In the genomic region with DNA sequence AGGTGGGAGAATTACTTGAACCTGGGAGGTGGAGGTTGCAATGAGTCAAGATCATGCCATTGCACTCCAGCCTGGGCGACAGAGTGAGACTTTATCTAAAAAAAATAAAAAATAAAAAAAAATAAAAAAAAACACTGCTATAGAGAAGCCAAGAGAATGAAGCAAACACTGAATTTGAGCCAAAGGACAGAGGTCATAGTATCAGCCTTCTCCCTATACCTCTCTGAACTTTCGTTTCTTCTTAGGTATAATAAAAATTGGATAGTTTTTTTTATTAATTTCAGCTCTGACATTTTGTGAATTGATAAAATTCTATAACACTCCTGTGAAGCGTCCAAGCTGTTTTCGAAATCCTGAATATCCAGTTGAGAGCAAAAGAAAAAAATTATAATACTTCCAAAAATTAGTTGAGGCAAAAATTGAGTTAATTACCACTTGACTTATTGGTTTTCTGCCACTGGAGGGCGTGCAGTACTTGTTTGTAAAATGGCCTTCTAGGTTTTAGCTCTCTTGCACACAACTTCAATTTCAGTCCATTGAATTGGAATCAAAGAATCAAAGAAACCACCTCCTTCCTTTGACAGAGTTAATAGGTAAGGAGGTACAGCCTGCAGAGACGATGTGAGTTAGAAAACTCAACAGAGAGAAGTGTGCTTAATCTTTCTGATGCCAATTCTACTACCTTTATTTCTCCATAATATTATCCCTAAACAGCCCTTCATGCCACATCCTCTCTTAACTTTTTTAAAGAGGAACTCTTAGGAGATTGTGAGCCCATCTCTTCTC, we compare ENCODE assay signal across 8 cellular contexts.
DNase-seq lines count a peak whose midpoint lies in the region; ATAC-seq, FAIRE-seq and TF ChIP-seq lines count a peak whose summit lies in the region.

No MANE protein-coding gene starts in this region.

- peaks cover 10% of the 10 kb centered on the region for H3K4me1 ChIP-seq in mammary epithelial cell (ENCODE audit: insufficient read depth, low read length)

- in situ Hi-C loops in mammary epithelial cell (cut with MboI; ENCODE audit: low sequenced_read_pairs in 2 of 2), result loop anchor here in 1 of 2 donors (10.0 kb wide), 2 partner anchors 111 to 311 kb away; no protein-coding TSS in a partner anchor

- dilution Hi-C loops in mammary epithelial cell (cut with HindIII; ENCODE audit: low sequenced_read_pairs), result loop anchor here (25.0 kb wide), 1 partner anchor 303 kb away; no protein-coding TSS in a partner anchor

- peak; percentile 67 for FAIRE-seq in RCC 7860 (lab: Jason Lieb, UNC)

- DNase-seq in AG04450 (ENCODE audit: low read depth, low spot score), result peak; percentile 41
- DNase-seq in KG1 (lab: John Stamatoyannopoulos, UW), result peak; percentile 6
- DNase-seq in RCC 7860 (ENCODE audit: low spot score), result peak; percentile 48
- DNase-seq in mammary epithelial cell, result peak; percentile 47
- DNase-seq in kidney tubule cell (ENCODE audit: low spot score), result peak; percentile 66
- DNase-seq in stimulated activated CD8-positive, alpha-beta memory T cell treated with anti-CD3 and anti-CD28 coated beads, Interleukin-15, amount 100 ng/mL, for 1 hour (ENCODE audit: low read depth), result peak; percentile 12

- H3K9me3 ChIP-seq in AG04450 (ENCODE audit: control insufficient read depth, insufficient read depth, low read length), result no peaks in the 10 kb centered on the region
- H3K9me3 ChIP-seq in mammary epithelial cell (replicated peaks; ENCODE audit: insufficient read depth, low read length), result no peaks in the 10 kb centered on the region

- H3K4me3 ChIP-seq in AG04450 (ENCODE audit: low read depth, low read length) (no peak overlapping the region), mammary epithelial cell (replicated peaks in 1 of 3; ENCODE audit: insufficient read depth in 1 of 3, low read depth in 2 of 3, low read length in 3 of 3) (no peak overlapping the region)

- peak overlapping the region; percentile 13 for H2AFZ ChIP-seq in mammary epithelial cell (ENCODE audit: low read depth, low read length)

- CTCF ChIA-PET in AG04450 (lab: Charles Lee) (interaction anchor here (0.6 to 6.0 kb wide), 34 partner anchors 9 to 417 kb away, joined by 3 to 305 read pairs (median 4); a partner anchor contains a TSS), mammary epithelial cell (lab: Charles Lee; ENCODE audit: low non-redundant PET) (interaction anchor here (0.6 to 1.0 kb wide), 6 partner anchors 112 to 314 kb away, joined by 3 to 14 read pairs (median 6); no protein-coding TSS in a partner anchor)

- TF ChIP-seq CTCF in AG04450 (IDR thresholded peaks at IDR 0.05; ENCODE audit: low read depth, low read length) (peak; percentile 79), GM12872 (IDR thresholded peaks at IDR 0.05; ENCODE audit: insufficient read depth, low read depth, low read length) (peak; percentile 53; the same call in 2 of the 3 replicates), mammary epithelial cell (conservative IDR thresholded peaks at IDR 0.05 in 1 of 2, IDR thresholded peaks at IDR 0.05 in 1 of 2; ENCODE audit: extremely low read depth in 1 of 2, insufficient read depth in 1 of 2, low read depth in 1 of 2, low read length in 2 of 2) (peak; percentile 66 to 77)

- H3K27ac ChIP-seq in AG04450 (ENCODE audit: low read depth, low read length), result no peak overlapping the region
- H3K27ac ChIP-seq in mammary epithelial cell (ENCODE audit: insufficient read depth, low read depth, low read length), result no peak overlapping the region

- H3K36me3 ChIP-seq in mammary epithelial cell (ENCODE audit: insufficient read depth, low read length), result no peaks in the 10 kb centered on the region

- BruUV-seq in mammary epithelial cell (replicated peaks; lab: Mats Ljungman, UMichigan), result no TSS peak

- no peaks in the 10 kb centered on the region for H4K20me1 ChIP-seq in mammary epithelial cell (ENCODE audit: insufficient read depth, low read length)

- peaks cover 20% of the 10 kb centered on the region for H3K27me3 ChIP-seq in AG04450 (ENCODE audit: control insufficient read depth, insufficient read depth, low read length)
- no peaks in the 10 kb centered on the region for H3K27me3 ChIP-seq in mammary epithelial cell (ENCODE audit: insufficient read depth, low read length)

- no peaks in the 10 kb centered on the region for H3K79me2 ChIP-seq in mammary epithelial cell (ENCODE audit: insufficient read depth, low read length)

- WGBS in mammary epithelial cell (ENCODE audit: low coverage, missing lambda C conversion rate), result 33% methylated on average over 6 of the region's 6 CpGs

- no peak for ATAC-seq in HG03565 (IDR thresholded peaks at IDR 0.05; ENCODE audit: unreplicated experiment)

- POLR2A ChIA-PET in AG04450 (lab: Yijun Ruan, JAX), result no interaction called here

- no peak overlapping the region for H3K4me2 ChIP-seq in mammary epithelial cell (ENCODE audit: insufficient read depth, low read depth, low read length)

- intact Hi-C loops in mammary epithelial cell (cut with micrococcal nuclease), result loop anchor here (1.0 to 2.0 kb wide), 6 partner anchors 21 to 313 kb away; a partner anchor contains a TSS

- no peak overlapping the region for H3K9ac ChIP-seq in mammary epithelial cell (ENCODE audit: insufficient read depth, low read length)

Comparison
In these comparisons a context has a peak if more than half of its experiments do, and no peak if none do; other contexts are left out.
1. DNase-seq: peak in every context shown above with its lines; median percentile 66 in kidney tubule cell; 48 in RCC 7860; 47 in mammary epithelial cell; 41 in AG04450; 12 in stimulated activated CD8-positive, alpha-beta memory T cell treated with anti-CD3 and anti-CD28 coated beads, Interleukin-15, amount 100 ng/mL, for 1 hour; 6 in KG1.